In the genomic region with DNA sequence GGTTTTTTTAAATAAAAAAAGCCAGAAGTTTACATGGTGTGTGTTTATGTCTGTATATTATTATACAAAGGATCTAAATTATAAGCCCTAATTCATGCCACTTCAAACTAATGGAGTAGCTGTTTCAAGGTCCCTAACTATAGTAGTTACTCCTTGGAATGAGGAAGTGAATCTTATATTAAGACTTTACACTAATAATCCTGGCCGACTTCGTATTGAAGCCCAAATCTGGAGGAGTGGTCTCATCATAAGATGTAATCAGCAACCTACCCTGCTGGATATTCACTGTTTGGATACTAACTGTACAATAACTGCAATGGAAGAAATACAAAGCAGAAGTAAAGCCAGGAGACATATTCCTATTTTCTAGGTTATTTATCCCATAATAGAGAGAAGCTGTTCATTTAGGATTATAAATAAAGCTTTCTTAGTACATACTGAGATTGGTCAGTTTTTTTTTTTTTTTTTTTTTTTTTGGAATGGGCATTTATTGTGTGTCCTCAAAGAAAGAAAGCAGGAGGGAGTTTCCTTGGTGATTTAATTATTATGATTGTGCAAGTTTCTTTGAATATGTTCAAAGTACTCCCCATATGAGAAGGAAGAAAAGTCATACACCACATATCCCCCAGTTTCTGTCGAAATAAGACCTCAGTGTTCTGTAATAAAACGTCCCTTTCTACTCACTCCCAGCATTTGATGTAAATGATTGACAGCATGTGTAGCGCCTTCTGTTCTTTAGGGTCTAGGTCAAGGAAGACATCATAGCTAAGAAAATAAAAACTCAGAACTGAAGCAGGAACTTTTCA, we compare ENCODE assay signal across 1 cellular context.
TF ChIP-seq lines count a peak whose summit lies in the region.

No MANE protein-coding gene starts in this region.

TF ChIP-seq in endothelial cell of umbilical vein, 7 proteins besides CTCF, POLR2A, EP300 and RAD21:
- no peak for TF ChIP-seq POLR2AphosphoS5 (IDR thresholded peaks at IDR 0.05; ENCODE audit: insufficient read depth, low read depth, low read length)
- TF ChIP-seq JUN (IDR thresholded peaks at IDR 0.05; ENCODE audit: borderline replicate concordance, insufficient read depth, insufficient read length, low read depth) = no peak
- TF ChIP-seq GATA2 (IDR thresholded peaks at IDR 0.05; ENCODE audit: insufficient read depth, insufficient read length, low read depth, low read length) = no peak
- TF ChIP-seq, protein P1, sequence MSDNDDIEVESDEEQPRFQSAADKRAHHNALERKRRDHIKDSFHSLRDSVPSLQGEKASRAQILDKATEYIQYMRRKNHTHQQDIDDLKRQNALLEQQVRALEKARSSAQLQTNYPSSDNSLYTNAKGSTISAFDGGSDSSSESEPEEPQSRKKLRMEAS (IDR thresholded peaks at IDR 0.05; ENCODE audit: insufficient read depth, insufficient read length) = no peak
- TF ChIP-seq EZH2 (IDR thresholded peaks at IDR 0.05; ENCODE audit: borderline replicate concordance, low read depth, low read length, severe bottlenecking) = no peak
- TF ChIP-seq FOS (IDR thresholded peaks at IDR 0.05; ENCODE audit: borderline replicate concordance, insufficient read depth, low read length) = no peak
- no peak for TF ChIP-seq MYC (IDR thresholded peaks at IDR 0.05; ENCODE audit: low read depth, low read length)
